In the genomic region with DNA sequence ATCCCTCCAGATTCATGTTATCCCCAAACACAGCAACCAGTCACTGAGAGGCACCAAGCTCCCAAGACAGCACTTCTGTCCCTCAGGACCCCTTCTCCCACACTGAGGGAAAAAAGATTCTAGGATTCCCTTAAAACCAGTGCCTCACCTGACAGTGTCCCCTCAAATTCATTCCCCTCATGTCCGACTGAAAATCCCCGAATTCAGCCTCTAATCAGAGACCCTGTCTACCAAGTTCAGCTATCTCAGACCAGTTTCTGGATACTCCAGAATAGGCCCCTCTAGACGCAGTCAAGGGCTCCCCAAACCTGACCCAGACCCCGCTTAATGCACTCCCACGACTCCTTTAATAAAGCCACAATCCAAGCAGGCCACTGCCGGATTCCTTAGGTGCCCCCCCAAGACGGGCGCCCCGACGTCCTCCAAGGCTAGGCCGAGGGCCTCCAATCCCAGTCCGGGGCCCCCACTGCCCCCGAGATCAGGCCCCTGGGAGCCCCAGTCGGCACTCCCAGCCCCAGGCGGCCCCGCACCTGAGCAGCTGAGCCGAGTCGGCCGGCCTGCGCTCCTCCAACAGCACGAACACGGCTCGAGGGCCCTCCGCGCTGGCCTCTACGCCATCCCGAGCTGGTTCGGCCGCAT, we compare ENCODE assay signal across 6 cellular contexts.
A peak's percentile ranks its signal among the peaks of the same experiment; 100 is the strongest.
DNase-seq lines count a peak whose midpoint lies in the region; ATAC-seq lines count a peak whose summit lies in the region.

No MANE protein-coding gene starts in this region.

- peaks cover 19% of the 10 kb centered on the region for H3K36me3 ChIP-seq in adipocyte (ENCODE audit: control insufficient read depth, insufficient read depth, low read length, severe bottlenecking)
- no peaks in the 10 kb centered on the region for H3K36me3 ChIP-seq in mucosa of stomach (ENCODE audit: control insufficient read depth, insufficient read depth, low read length)

- peaks cover 17% of the 10 kb centered on the region for H3K4me1 ChIP-seq in adipocyte (ENCODE audit: control insufficient read depth, insufficient read depth, low read length)
- H3K4me1 ChIP-seq in mucosa of stomach (ENCODE audit: control insufficient read depth, insufficient read depth, low read length), result peaks cover 16% of the 10 kb centered on the region

- H3K4me3 ChIP-seq in adipocyte (ENCODE audit: low read length), result peak overlapping the region; percentile 93
- H3K4me3 ChIP-seq in mucosa of stomach (ENCODE audit: low read length), result peak overlapping the region; percentile 54

- ATAC-seq in HG02852 (IDR thresholded peaks at IDR 0.05; ENCODE audit: unreplicated experiment) (peak; percentile 8), GM21360 (IDR thresholded peaks at IDR 0.05; ENCODE audit: unreplicated experiment) (no peak), GM18870 (IDR thresholded peaks at IDR 0.05; ENCODE audit: unreplicated experiment) (no peak)

- DNase-seq in adipocyte (ENCODE audit: low read depth) (peak; percentile 52), GDM1 (lab: John Stamatoyannopoulos, UW) (no peak)

- H3K9ac ChIP-seq in adipocyte (ENCODE audit: low read length) (peak overlapping the region; percentile 96), mucosa of stomach (ENCODE audit: low read length) (peak overlapping the region; percentile 87)

- H3K27me3 ChIP-seq in adipocyte (replicated peaks; ENCODE audit: control insufficient read depth, insufficient read depth, low read length) (no peaks in the 10 kb centered on the region), mucosa of stomach (ENCODE audit: control insufficient read depth, insufficient read depth, low read length) (no peaks in the 10 kb centered on the region)

- no peaks in the 10 kb centered on the region for H3K9me3 ChIP-seq in adipocyte (ENCODE audit: control insufficient read depth, low read length)
- no peaks in the 10 kb centered on the region for H3K9me3 ChIP-seq in mucosa of stomach (ENCODE audit: control insufficient read depth, low read length)
